28 cellular contexts compared by ENCODE assay signal in genomic region chrX:85995641-85996040, GRCh38.
"Had no signal": no experiment of that assay in that cellular context is flagged by ENCODE, and none has a peak within 500 bp of the region (broad histone marks: within the 10 kb centered on the region; RNA-seq: fewer than 3 reads in every experiment).

No MANE protein-coding gene starts in this region.

- H3K9me3 ChIP-seq: ascending aorta, body of pancreas, breast epithelium, Peyer's patch had no signal

- ATAC-seq: activated CD8-positive, alpha-beta T cell treated with anti-CD3 and anti-CD28 coated beads, Interleukin-2, amount 10 ng/mL, durations not matched to agents 7 days and 5 days; body of pancreas; PC-3; Right ventricle myocardium inferior had no signal

- H3K36me3 Mint-ChIP-seq: activated naive CD4-positive, alpha-beta T cell treated with anti-CD3 and anti-CD28 coated beads, Interleukin-2, amount 50 U/mL, for 24 hours had no signal

- H3K4me1 ChIP-seq: ascending aorta, body of pancreas, breast epithelium, Peyer's patch had no signal

- H3K27me3 ChIP-seq: ascending aorta, body of pancreas, Peyer's patch had no signal

- H3K27ac ChIP-seq: ascending aorta, body of pancreas, breast epithelium, Peyer's patch, WERI-Rb-1 had no signal

- DNase-seq: activated CD4-positive, alpha-beta T cell treated with anti-CD3 and anti-CD28 coated beads, Interleukin-2, amount 10 ng/mL, durations not matched to agents 24 days and 14 days; activated CD4-positive, alpha-beta T cell treated with anti-CD3 and anti-CD28 coated beads, Interleukin-2, amount 50 U/mL, for 4 hours; activated CD8-positive, alpha-beta T cell treated with anti-CD3 and anti-CD28 coated beads, Interleukin-2, amount 10 ng/mL, durations not matched to agents 7 days and 5 days; activated gamma-delta T cell; activated naive CD4-positive, alpha-beta T cell treated with Interleukin-2 at 50 U/mL for 16 hours; activated naive CD8-positive, alpha-beta T cell treated with anti-CD3 and anti-CD28 coated beads, Interleukin-2, amount 10 ng/mL, durations not matched to agents 7 days and 5 days; activated T-cell treated with anti-CD3 and anti-CD28 coated beads, Interleukin-2, amount 50 U/mL, for 24 hours; amygdala; body of pancreas; NCI-H1105; NCI-H1417 treated with DMSO at 0.1 percent for 48 hours; NCI-H1930; NCI-H2081 treated with DMSO at 0.1 percent for 48 hours; NCI-H510A; NCI-H748 treated with DMSO at 0.1 percent for 48 hours; NK-92 treated with Interleukin-12 subunit alpha and Interleukin-12 subunit beta, amount 100 ng/mL, for 24 hours; PC-3; Peyer's patch; RPMI8226; SIG-M5; SW 1271; T1000; WERI-Rb-1 had no signal

- H3K36me3 ChIP-seq: ascending aorta, breast epithelium, Peyer's patch, WERI-Rb-1 had no signal

- H3K9me3 Mint-ChIP-seq: activated CD4-positive, alpha-beta T cell treated with anti-CD3 and anti-CD28 coated beads, Interleukin-2, amount 10 ng/mL, durations not matched to agents 24 days and 14 days; activated naive CD4-positive, alpha-beta T cell treated with anti-CD3 and anti-CD28 coated beads, Interleukin-2, amount 50 U/mL, for 24 hours; activated naive CD8-positive, alpha-beta T cell treated with anti-CD3 and anti-CD28 coated beads, Interleukin-2, amount 10 ng/mL, durations not matched to agents 7 days and 5 days; activated T-cell treated with anti-CD3 and anti-CD28 coated beads, Interleukin-2, amount 50 U/mL, for 24 hours; activated T-helper 2 cell treated with anti-CD3 and anti-CD28 coated beads, Interferon-gamma antibody, Interleukin-2, Interleukin-4, amounts not matched to agents 10 μg/mL and 5 μg/mL and 100 μg/mL, durations not matched to agents 14 hours and 24 hours and 36 hours had no signal

- H3K27ac Mint-ChIP-seq: activated CD4-positive, alpha-beta T cell treated with anti-CD3 and anti-CD28 coated beads, Interleukin-2, amount 10 ng/mL, durations not matched to agents 24 days and 14 days; activated CD8-positive, alpha-beta T cell treated with anti-CD3 and anti-CD28 coated beads, Interleukin-2, amount 10 ng/mL, durations not matched to agents 7 days and 5 days; activated naive CD4-positive, alpha-beta T cell treated with anti-CD3 and anti-CD28 coated beads, Interleukin-2, amount 50 U/mL, for 24 hours; activated naive CD8-positive, alpha-beta T cell treated with anti-CD3 and anti-CD28 coated beads, Interleukin-2, amount 10 ng/mL, durations not matched to agents 7 days and 5 days; activated T-cell treated with anti-CD3 and anti-CD28 coated beads, Interleukin-2, amount 50 U/mL, for 24 hours; activated T-helper 2 cell treated with anti-CD3 and anti-CD28 coated beads, Interferon-gamma antibody, Interleukin-2, Interleukin-4, amounts not matched to agents 10 μg/mL and 5 μg/mL and 100 μg/mL, durations not matched to agents 14 hours and 24 hours and 36 hours had no signal

- H3K4me3 Mint-ChIP-seq: activated CD4-positive, alpha-beta T cell treated with anti-CD3 and anti-CD28 coated beads, Interleukin-2, amount 10 ng/mL, durations not matched to agents 24 days and 14 days; activated CD8-positive, alpha-beta T cell treated with anti-CD3 and anti-CD28 coated beads, Interleukin-2, amount 10 ng/mL, durations not matched to agents 7 days and 5 days; activated naive CD4-positive, alpha-beta T cell treated with anti-CD3 and anti-CD28 coated beads, Interleukin-2, amount 50 U/mL, for 24 hours; activated naive CD8-positive, alpha-beta T cell treated with anti-CD3 and anti-CD28 coated beads, Interleukin-2, amount 10 ng/mL, durations not matched to agents 7 days and 5 days; activated T-cell treated with anti-CD3 and anti-CD28 coated beads, Interleukin-2, amount 50 U/mL, for 24 hours had no signal

- H3K4me3 ChIP-seq: ascending aorta, body of pancreas, breast epithelium, Peyer's patch had no signal

- H3K27me3 Mint-ChIP-seq: activated CD4-positive, alpha-beta T cell treated with anti-CD3 and anti-CD28 coated beads, Interleukin-2, amount 10 ng/mL, durations not matched to agents 24 days and 14 days; activated naive CD4-positive, alpha-beta T cell treated with anti-CD3 and anti-CD28 coated beads, Interleukin-2, amount 50 U/mL, for 24 hours; activated naive CD8-positive, alpha-beta T cell treated with anti-CD3 and anti-CD28 coated beads, Interleukin-2, amount 10 ng/mL, durations not matched to agents 7 days and 5 days had no signal
